ENCODE assay signal across 17 cellular contexts in genomic region chr13:59728896-59729545, GRCh38.
DNase-seq lines count a peak whose midpoint lies in the region; ATAC-seq, FAIRE-seq and TF ChIP-seq lines count a peak whose summit lies in the region.
"Had no signal": no experiment of that assay in that cellular context is flagged by ENCODE, and none has a peak within 500 bp of the region (broad histone marks: within the 10 kb centered on the region; RNA-seq: fewer than 3 reads in every experiment).

No MANE protein-coding gene starts in this region.

- H3K36me3 ChIP-seq in GM12878 (ENCODE audit: control insufficient read depth in 2 of 2, insufficient read depth in 2 of 2, low read length in 1 of 2) (no peaks in the 10 kb centered on the region), parathyroid adenoma (ENCODE audit: control insufficient read depth, insufficient read depth, low read length) (no peaks in the 10 kb centered on the region)
- H3K36me3 ChIP-seq: BLaER1 treated with 17β-estradiol and CSF1 and Interleukin-3, amounts not matched to agents 10 nM and 100 nM had no signal

- H3K9me3 Mint-ChIP-seq in activated naive CD4-positive, alpha-beta T cell treated with anti-CD3 and anti-CD28 coated beads for 36 hours, result no peaks in the 10 kb centered on the region

- H3K27me3 ChIP-seq in GM12878 (replicated peaks in 1 of 2; ENCODE audit: control insufficient read depth in 2 of 2, insufficient read depth in 2 of 2, low read length in 1 of 2) (no peaks in the 10 kb centered on the region), parathyroid adenoma (ENCODE audit: control insufficient read depth, insufficient read depth, low read length) (no peaks in the 10 kb centered on the region)
- H3K27me3 ChIP-seq: BLaER1 treated with 17β-estradiol and CSF1 and Interleukin-3, amounts not matched to agents 10 nM and 100 nM had no signal

- no peak for TF ChIP-seq EP300 in GM12878 (IDR thresholded peaks at IDR 0.05; ENCODE audit: borderline replicate concordance in 1 of 2, control insufficient read depth in 1 of 2, low read depth in 2 of 2, low read length in 2 of 2)

- in situ Hi-C loops in GM12878 (cut with MboI), result no loop called here

- peaks cover 5% of the 10 kb centered on the region; the same call in 1 of the 2 replicates for H3K4me1 ChIP-seq in GM12878 (ENCODE audit: control insufficient read depth, insufficient read depth, low read length)
- H3K4me1 ChIP-seq in parathyroid adenoma, result peaks cover 4% of the 10 kb centered on the region

- no peaks in the 10 kb centered on the region for H4K20me1 ChIP-seq in GM12878 (ENCODE audit: control insufficient read depth, insufficient read depth)
- H4K20me1 ChIP-seq: BLaER1 treated with 17β-estradiol and CSF1 and Interleukin-3, amounts not matched to agents 10 nM and 100 nM had no signal

- WGBS in GM12878 (ENCODE audit: insufficient coverage, insufficient replicate concordance, low lambda C conversion rate, missing lambda C conversion rate), result 86% methylated on average over 3 of the region's 3 CpGs

- TF ChIP-seq RAD21 in GM12878 (IDR thresholded peaks at IDR 0.05; ENCODE audit: insufficient read depth, low read depth, low read length), result no peak

- no peaks in the 10 kb centered on the region for H3K79me2 ChIP-seq in GM12878 (ENCODE audit: control insufficient read depth, insufficient read depth, low read length)
- H3K79me2 ChIP-seq in parathyroid adenoma, result no peaks in the 10 kb centered on the region

- TF ChIP-seq POLR2A in GM12878 (IDR thresholded peaks at IDR 0.05; ENCODE audit: low read depth, low read length), result no peak

- H3K27ac Mint-ChIP-seq in activated naive CD4-positive, alpha-beta T cell treated with anti-CD3 and anti-CD28 coated beads for 36 hours, result no peak overlapping the region

- H3K36me3 Mint-ChIP-seq in activated naive CD4-positive, alpha-beta T cell treated with anti-CD3 and anti-CD28 coated beads for 36 hours (ENCODE audit: low read depth), result no peaks in the 10 kb centered on the region

- intact Hi-C loops in GM12878 (cut with micrococcal nuclease; ENCODE audit: unreplicated experiment), result no loop called here
- intact Hi-C loops in activated naive CD4-positive, alpha-beta T cell treated with anti-CD3 and anti-CD28 coated beads for 36 hours (cut with micrococcal nuclease), result no loop called here

- H3K4me2 ChIP-seq in GM12878 (ENCODE audit: control insufficient read depth, insufficient read depth), result no peak overlapping the region
- H3K4me2 ChIP-seq in parathyroid adenoma (ENCODE audit: low read length), result no peak overlapping the region
- H3K4me2 ChIP-seq: BLaER1 treated with 17β-estradiol and CSF1 and Interleukin-3, amounts not matched to agents 10 nM and 100 nM had no signal

- RAD21 ChIA-PET in GM12878 (lab: Charles Lee; ENCODE audit: unreplicated experiment), result no interaction called here

- no peak overlapping the region for H3K27ac ChIP-seq in GM12878 (ENCODE audit: control insufficient read depth, insufficient read depth)
- H3K27ac ChIP-seq in parathyroid adenoma, result peak overlapping the region; percentile 58
- H3K27ac ChIP-seq: BLaER1 treated with 17β-estradiol and CSF1 and Interleukin-3, amounts not matched to agents 10 nM and 100 nM; GM23248 had no signal

- no TSS peak for BruUV-seq in GM12878 (replicated peaks; lab: Mats Ljungman, UMichigan)

- no peaks in the 10 kb centered on the region for H3K4me1 Mint-ChIP-seq in activated naive CD4-positive, alpha-beta T cell treated with anti-CD3 and anti-CD28 coated beads for 36 hours (ENCODE audit: low read depth)

- H3K9me3 ChIP-seq in GM12878 (replicated peaks; ENCODE audit: control insufficient read depth, insufficient read depth, low read length) (no peaks in the 10 kb centered on the region), parathyroid adenoma (ENCODE audit: control insufficient read depth, low read length) (no peaks in the 10 kb centered on the region)

- peaks cover 5% of the 10 kb centered on the region for H3K27me3 Mint-ChIP-seq in activated naive CD4-positive, alpha-beta T cell treated with anti-CD3 and anti-CD28 coated beads for 36 hours (ENCODE audit: low read depth)

- H3K9ac ChIP-seq in GM12878 (ENCODE audit: control insufficient read depth, insufficient read depth, low read length) (no peak overlapping the region), parathyroid adenoma (no peak overlapping the region)
- H3K9ac ChIP-seq: BLaER1 treated with 17β-estradiol and CSF1 and Interleukin-3, amounts not matched to agents 10 nM and 100 nM; GM23248 had no signal

- CTCF ChIA-PET in GM12878 (lab: Yijun Ruan, JAX), result no interaction called here
- CTCF ChIA-PET in activated naive CD4-positive, alpha-beta T cell treated with anti-CD3 and anti-CD28 coated beads for 36 hours (lab: Charles Lee), result no interaction called here

- POLR2A ChIA-PET in GM12878 (lab: Charles Lee), result no interaction called here

- H3K4me3 ChIP-seq in GM12878 (no peak overlapping the region), parathyroid adenoma (ENCODE audit: low read depth, low read length) (no peak overlapping the region)
- H3K4me3 ChIP-seq: BLaER1 treated with 17β-estradiol and CSF1 and Interleukin-3, amounts not matched to agents 10 nM and 100 nM; GM23248 had no signal

- H2AFZ ChIP-seq in GM12878 (ENCODE audit: control insufficient read depth, low read depth, low read length) (no peak overlapping the region), parathyroid adenoma (peak overlapping the region; percentile 34)
- H2AFZ ChIP-seq: GM23248 had no signal

- TF ChIP-seq CTCF in GM12878 (IDR thresholded peaks at IDR 0.05 in 2 of 3, conservative IDR thresholded peaks at IDR 0.05 in 1 of 3; ENCODE audit: control insufficient read depth in 2 of 3, extremely low read depth in 1 of 3, insufficient read depth in 1 of 3, low read depth in 3 of 3, low read length in 3 of 3) (no peak), parathyroid adenoma (IDR thresholded peaks at IDR 0.05) (no peak)

- ATAC-seq in GM12878 (no peak), HG03039 (IDR thresholded peaks at IDR 0.05; ENCODE audit: unreplicated experiment) (no peak)
- ATAC-seq: HCT116 had no signal

- DNase-seq in EH (ENCODE audit: low read depth), result peak; percentile 13
- peak; percentile 42 for DNase-seq in NCI-H748 (lab: John Stamatoyannopoulos, UW; ENCODE audit: unreplicated experiment)
- no peak for DNase-seq in GM12878 (ENCODE audit: low read depth, low spot score)
- no peak for DNase-seq in SHP77 (lab: John Stamatoyannopoulos, UW)
- DNase-seq in activated naive CD4-positive, alpha-beta T cell treated with anti-CD3 and anti-CD28 coated beads for 36 hours, result no peak
- DNase-seq: EL, GM23248, MV-4-11, NCI-H1694, NCI-H2227 treated with DMSO at 0.1 percent for 48 hours, NCI-H524 treated with DMSO at 0.1 percent for 48 hours, RPMI8226, SW 1271 had no signal

- SMC1A ChIA-PET in GM12878 (lab: Charles Lee; ENCODE audit: uncharacterized antibody, unreplicated experiment), result interaction anchor here (0.6 kb wide), 1 partner anchor 33 kb away, joined by 3 read pairs; no protein-coding TSS in a partner anchor

- FAIRE-seq in GM12878 (lab: Jason Lieb, UNC), result peak; percentile 73

- no peak overlapping the region for H3K4me3 Mint-ChIP-seq in activated naive CD4-positive, alpha-beta T cell treated with anti-CD3 and anti-CD28 coated beads for 36 hours

TF ChIP-seq in GM12878, 131 proteins besides CTCF, POLR2A, EP300 and RAD21 (continues in another document):
- no peak for TF ChIP-seq ZBTB40 (IDR thresholded peaks at IDR 0.05; ENCODE audit: borderline replicate concordance)
- TF ChIP-seq KAT2A (conservative IDR thresholded peaks at IDR 0.05; ENCODE audit: control insufficient read depth, low read depth, low read length), result no peak
- no peak for TF ChIP-seq PKNOX1 (IDR thresholded peaks at IDR 0.05)
- no peak for TF ChIP-seq BRCA1 (IDR thresholded peaks at IDR 0.05; ENCODE audit: low read depth, low read length)

Comparison
In these comparisons a context has a peak if more than half of its experiments do, and no peak if none do; other contexts are left out.
1. DNase-seq: peak in EH (single experiment) and NCI-H748 (single experiment); none in GM12878 (single experiment), SHP77 (0 of 2) and activated naive CD4-positive, alpha-beta T cell treated with anti-CD3 and anti-CD28 coated beads for 36 hours (single experiment).